6 cellular contexts compared by ENCODE assay signal in genomic region chrX:49185062-49185394, GRCh38. TPM values are rescaled to one million over a fixed set of nuclear protein-coding genes. Genes with fewer than 3 reads are reported as not detected.
DNase-seq lines count a peak whose midpoint lies in the region; TF ChIP-seq lines count a peak whose summit lies in the region.

No MANE protein-coding gene starts in this region.

- intact Hi-C loops in esophagus squamous epithelium (cut with DNase I): no loop called here
- intact Hi-C loops in tibial artery (cut with DNase I; ENCODE audit: low total_unique reads): no loop called here

- no peaks in the 10 kb centered on the region for H3K27me3 ChIP-seq in esophagus squamous epithelium
- no peaks in the 10 kb centered on the region for H3K27me3 ChIP-seq in tibial artery

- WGBS in esophagus squamous epithelium, 2 donors: 49% methylated on average over 8 of the region's 8 CpGs; no CpG with 5 or more reads in 1 of the 2 donors

- TF ChIP-seq POLR2A in esophagus squamous epithelium (IDR thresholded peaks at IDR 0.05): no peak

- TF ChIP-seq CTCF in esophagus squamous epithelium (IDR thresholded peaks at IDR 0.05) (no peak), tibial artery (IDR thresholded peaks at IDR 0.05) (no peak)

- H3K27ac Mint-ChIP-seq in activated T-cell treated with anti-CD3 and anti-CD28 coated beads, Interleukin-2, amount 50 U/mL, for 24 hours: peak overlapping the region; percentile 83

- H3K4me1 ChIP-seq in esophagus squamous epithelium: peaks cover 0 to 60% (median 5%) of the 10 kb centered on the region in 3 donors
- H3K4me1 ChIP-seq in tibial artery: peaks cover 0 to 18% (median 7%) of the 10 kb centered on the region in 4 donors

- H3K9me3 ChIP-seq in esophagus squamous epithelium (no peaks in the 10 kb centered on the region), tibial artery (no peaks in the 10 kb centered on the region)

- peaks cover 35% of the 10 kb centered on the region for H3K36me3 Mint-ChIP-seq in activated T-cell treated with anti-CD3 and anti-CD28 coated beads, Interleukin-2, amount 50 U/mL, for 24 hours (ENCODE audit: low read depth)

- H3K4me1 Mint-ChIP-seq in activated T-cell treated with anti-CD3 and anti-CD28 coated beads, Interleukin-2, amount 50 U/mL, for 24 hours (ENCODE audit: low read depth): peaks cover 13% of the 10 kb centered on the region

- H3K27ac ChIP-seq in esophagus squamous epithelium (peak overlapping the region; percentile 85 to 92 (median 89)), tibial artery (peak overlapping the region; percentile 81 to 90)

- H3K27me3 Mint-ChIP-seq in activated T-cell treated with anti-CD3 and anti-CD28 coated beads, Interleukin-2, amount 50 U/mL, for 24 hours: peaks cover 5% of the 10 kb centered on the region

- H3K4me3 ChIP-seq in esophagus squamous epithelium (peak overlapping the region; percentile 49 to 75 (median 59)), tibial artery (peak overlapping the region; percentile 61 to 64)

- H3K4me3 Mint-ChIP-seq in activated T-cell treated with anti-CD3 and anti-CD28 coated beads, Interleukin-2, amount 50 U/mL, for 24 hours: peak overlapping the region; percentile 84

- H3K36me3 ChIP-seq in esophagus squamous epithelium (peaks cover 0 to 34% (median 6%) of the 10 kb centered on the region in 3 donors), tibial artery (peaks cover 0 to 14% (median 6%) of the 10 kb centered on the region in 3 donors)

- no peaks in the 10 kb centered on the region for H3K9me3 Mint-ChIP-seq in activated T-cell treated with anti-CD3 and anti-CD28 coated beads, Interleukin-2, amount 50 U/mL, for 24 hours

- DNase-seq in activated T-cell treated with anti-CD3 and anti-CD28 coated beads, Interleukin-2, amount 50 U/mL, for 24 hours: no peak
- no peak for DNase-seq in activated T-cell treated with anti-CD3 and anti-CD28 coated beads, Interleukin-2, amount 50 U/mL, for 1 hour
- DNase-seq in esophagus squamous epithelium (lab: John Stamatoyannopoulos, UW) (no peak), tibial artery (no peak), kidney tubule cell (ENCODE audit: low spot score) (no peak)
- DNase-seq in stimulated activated naive CD4-positive, alpha-beta T cell (lab: John Stamatoyannopoulos, UW): no peak

RNA-seq across cellular contexts. Expression of gene PRICKLE3, which starts 1.1 kb away (rescaled TPM):
- total RNA-seq in esophagus squamous epithelium: 10 to 100 TPM; 15.7 to 33.8 (median 19.9) TPM

RNA-seq across cellular contexts. Expression of gene PLP2, which starts 13.3 kb away (rescaled TPM):
- total RNA-seq in esophagus squamous epithelium: 100 to 1,000 TPM; 134 to 187 (median 152) TPM

RNA-seq across cellular contexts. Expression of gene SYP, which starts 15.0 kb away (rescaled TPM):
- total RNA-seq in esophagus squamous epithelium: under 1 TPM; 0.15 to 0.57 (median 0.37) TPM

RNA-seq across cellular contexts. Expression of gene MAGIX, which starts 22.5 kb away (rescaled TPM):
- 10 to 100 TPM in 1 of 4 donors, 1 to 10 TPM in 3; 5.1 to 15.0 (median 8.5) TPM for total RNA-seq in esophagus squamous epithelium

RNA-seq across cellular contexts. Expression of gene CACNA1F, which starts 48.1 kb away (rescaled TPM):
- total RNA-seq in esophagus squamous epithelium: under 1 TPM in 1 of 4 donors, not detected in 3; 0.38 TPM
